ENCODE assay signal across 1 cellular context in genomic region chr4:104942990-104943758, GRCh38.
A peak's percentile ranks its signal among the peaks of the same experiment; 100 is the strongest.
TF ChIP-seq lines count a peak whose summit lies in the region.

No MANE protein-coding gene starts in this region.

TF ChIP-seq in GM12878, 131 proteins besides CTCF, POLR2A, EP300 and RAD21 (continued from another document):
- TF ChIP-seq RELB (IDR thresholded peaks at IDR 0.05; ENCODE audit: low read depth): peak; percentile 50
